ENCODE assay signal across 6 cellular contexts in the genomic region with DNA sequence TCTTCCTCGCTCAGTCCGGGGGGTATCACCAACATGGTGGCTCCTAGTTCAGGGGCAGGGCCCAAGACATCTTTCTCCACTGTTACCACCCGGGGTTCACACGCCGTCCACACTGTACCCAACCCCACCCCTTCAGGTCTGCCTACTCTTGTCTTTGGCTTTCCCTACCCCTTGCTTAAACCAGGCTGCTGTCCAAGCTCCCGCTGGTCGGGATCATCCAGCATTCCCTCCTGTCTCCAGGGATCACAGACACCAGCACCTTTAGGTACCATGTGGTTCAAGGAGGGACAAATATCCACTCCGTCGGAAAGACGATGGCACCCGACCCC. TPM values are rescaled to one million over a fixed set of nuclear protein-coding genes. Genes with fewer than 3 reads are reported as not detected.
DNase-seq lines count a peak whose midpoint lies in the region; ATAC-seq and TF ChIP-seq lines count a peak whose summit lies in the region.

No MANE protein-coding gene starts in this region.

- peak overlapping the region; percentile 79 for H3K27ac ChIP-seq in duodenal mucosa (ENCODE audit: low read depth, low read length)

- ATAC-seq in activated CD8-positive, alpha-beta memory T cell treated with anti-CD3 and anti-CD28 coated beads, Interleukin-2, amount 10 ng/mL, durations not matched to agents 7 days and 5 days = peak; percentile 3

- H3K9me3 ChIP-seq in duodenal mucosa (ENCODE audit: control insufficient read depth in 1 of 2, low read length in 2 of 2) = no peaks in the 10 kb centered on the region

- H3K27me3 Mint-ChIP-seq in activated CD8-positive, alpha-beta memory T cell treated with anti-CD3 and anti-CD28 coated beads, Interleukin-2, amount 10 ng/mL, durations not matched to agents 7 days and 5 days = no peaks in the 10 kb centered on the region

- H3K9me3 Mint-ChIP-seq in activated CD8-positive, alpha-beta memory T cell treated with anti-CD3 and anti-CD28 coated beads, Interleukin-2, amount 10 ng/mL, durations not matched to agents 7 days and 5 days (ENCODE audit: low read depth) = no peaks in the 10 kb centered on the region

- in situ Hi-C loops in ACHN (cut with HindIII; ENCODE audit: low pct_ligation_motif_present, low pct_unique_long_range_greater_than_20kb, low sequenced_read_pairs) = no loop called here

- H3K27ac Mint-ChIP-seq in activated CD8-positive, alpha-beta memory T cell treated with anti-CD3 and anti-CD28 coated beads, Interleukin-2, amount 10 ng/mL, durations not matched to agents 7 days and 5 days = peak overlapping the region; percentile 99

- H3K4me1 ChIP-seq in duodenal mucosa (ENCODE audit: control insufficient read depth in 1 of 2, insufficient read depth in 2 of 2, low read length in 2 of 2) = peaks cover 19 to 21% of the 10 kb centered on the region in 2 donors

- DNase-seq in activated CD8-positive, alpha-beta memory T cell treated with anti-CD3 and anti-CD28 coated beads, Interleukin-2, amount 10 ng/mL, durations not matched to agents 7 days and 5 days = no peak
- no peak for DNase-seq in activated CD8-positive, alpha-beta memory T cell treated with anti-CD3 and anti-CD28 coated beads, Interleukin-2, amount 50 U/mL, for 4 hours
- no peak for DNase-seq in retinal pigment epithelial cell (ENCODE audit: low read depth)
- DNase-seq in ACHN = no peak
- DNase-seq in NCI-H774 (lab: John Stamatoyannopoulos, UW) = no peak

- H3K36me3 ChIP-seq in duodenal mucosa (ENCODE audit: control insufficient read depth in 1 of 2, insufficient read depth in 2 of 2, low read length in 2 of 2) = peaks cover 47 to 65% of the 10 kb centered on the region in 2 donors

- H3K4me1 Mint-ChIP-seq in activated CD8-positive, alpha-beta memory T cell treated with anti-CD3 and anti-CD28 coated beads, Interleukin-2, amount 10 ng/mL, durations not matched to agents 7 days and 5 days = peaks cover 35% of the 10 kb centered on the region

- peak overlapping the region; percentile 99 to 100 for H3K4me3 ChIP-seq in duodenal mucosa (ENCODE audit: low read depth in 1 of 2, low read length in 2 of 2)
- peak overlapping the region; percentile 99 for H3K4me3 ChIP-seq in retinal pigment epithelial cell (ENCODE audit: low read length)

- no peaks in the 10 kb centered on the region for H3K27me3 ChIP-seq in duodenal mucosa (ENCODE audit: control insufficient read depth in 1 of 2, insufficient read depth in 2 of 2, low read length in 2 of 2)

- H3K4me3 Mint-ChIP-seq in activated CD8-positive, alpha-beta memory T cell treated with anti-CD3 and anti-CD28 coated beads, Interleukin-2, amount 10 ng/mL, durations not matched to agents 7 days and 5 days = peak overlapping the region; percentile 95

- H3K36me3 Mint-ChIP-seq in activated CD8-positive, alpha-beta memory T cell treated with anti-CD3 and anti-CD28 coated beads, Interleukin-2, amount 10 ng/mL, durations not matched to agents 7 days and 5 days = peaks cover 49% of the 10 kb centered on the region

- no peak for TF ChIP-seq CTCF in retinal pigment epithelial cell (conservative IDR thresholded peaks at IDR 0.05; ENCODE audit: low read depth, low read length)

- H3K9ac ChIP-seq in duodenal mucosa (ENCODE audit: low read depth in 1 of 2, low read length in 2 of 2) = peak overlapping the region; percentile 98 to 99

- CTCF ChIA-PET in activated CD8-positive, alpha-beta memory T cell treated with anti-CD3 and anti-CD28 coated beads, Interleukin-2, amount 10 ng/mL, durations not matched to agents 7 days and 5 days (lab: Charles Lee) = interaction anchor here (1.1 to 3.0 kb wide), 3 partner anchors 13 to 277 kb away, joined by 3 to 27 read pairs (median 5); a partner anchor contains a TSS

RNA-seq across cellular contexts. Expression of a gene that starts 0.4 kb away (rescaled TPM):
- total RNA-seq in activated CD8-positive, alpha-beta memory T cell treated with anti-CD3 and anti-CD28 coated beads, Interleukin-2, amount 10 ng/mL, durations not matched to agents 7 days and 5 days = 10 to 100 TPM; 75.7 to 79.7 TPM

RNA-seq across cellular contexts. Expression of a gene that starts 0.6 kb away (rescaled TPM):
- total RNA-seq in activated CD8-positive, alpha-beta memory T cell treated with anti-CD3 and anti-CD28 coated beads, Interleukin-2, amount 10 ng/mL, durations not matched to agents 7 days and 5 days = 10 to 100 TPM; 88.2 to 93.2 TPM

RNA-seq across cellular contexts. Expression of a gene that starts 12.5 kb away (rescaled TPM):
- total RNA-seq in activated CD8-positive, alpha-beta memory T cell treated with anti-CD3 and anti-CD28 coated beads, Interleukin-2, amount 10 ng/mL, durations not matched to agents 7 days and 5 days = under 1 TPM in 1 of 2 experiments, not detected in 1; 0.12 TPM

RNA-seq across cellular contexts. Expression of a gene that starts 13.6 kb away (rescaled TPM):
- total RNA-seq in activated CD8-positive, alpha-beta memory T cell treated with anti-CD3 and anti-CD28 coated beads, Interleukin-2, amount 10 ng/mL, durations not matched to agents 7 days and 5 days = 10 to 100 TPM; 17.4 to 18.7 TPM

RNA-seq across cellular contexts. Expression of a gene that starts 23.5 kb away (rescaled TPM):
- total RNA-seq in activated CD8-positive, alpha-beta memory T cell treated with anti-CD3 and anti-CD28 coated beads, Interleukin-2, amount 10 ng/mL, durations not matched to agents 7 days and 5 days = 1 to 10 TPM; 2.3 to 3.4 TPM
